In genomic region chr4:70619778-70620177, GRCh38 we compare ENCODE assay signal across 29 cellular contexts. TPM values are rescaled to one million over a fixed set of nuclear protein-coding genes. Genes with fewer than 3 reads are reported as not detected.
"Had no signal": no experiment of that assay in that cellular context is flagged by ENCODE, and none has a peak within 500 bp of the region (broad histone marks: within the 10 kb centered on the region; RNA-seq: fewer than 3 reads in every experiment).

No MANE protein-coding gene starts in this region.

- ATAC-seq: esophagus mucosa, left colon, sciatic nerve had no signal

- H3K36me3 Mint-ChIP-seq: activated naive CD4-positive, alpha-beta T cell treated with anti-CD3 and anti-CD28 coated beads, Interleukin-2, amount 50 U/mL, for 24 hours; mesothelial cell of epicardium; naive B cell had no signal

- H3K9me3 Mint-ChIP-seq: activated naive CD4-positive, alpha-beta T cell treated with anti-CD3 and anti-CD28 coated beads, Interleukin-2, amount 50 U/mL, for 24 hours; endodermal cell; nephron progenitor cell had no signal

- DNase-seq: activated CD4-positive, alpha-beta T cell treated with anti-CD3 and anti-CD28 coated beads, Interleukin-2, amount 50 U/mL, for 1 hour; activated gamma-delta T cell treated with Interleukin-2 at 50 U/mL for 16 hours; adrenal gland; caudate nucleus; cortex of kidney; endodermal cell; foreskin fibroblast; head of caudate nucleus; hippocampal formation; kidney; left colon; naive B cell; nephron progenitor cell; ovary; stimulated activated CD4-positive, alpha-beta T cell treated with anti-CD3 and anti-CD28 coated beads, Interleukin-12 subunit alpha, Interleukin-12 subunit beta, amount 100 ng/mL, for 4 hours; stimulated activated CD4-positive, alpha-beta T cell treated with anti-CD3 and anti-CD28 coated beads, Interleukin-4, amount 100 ng/mL, for 1 hour; stimulated activated naive CD8-positive, alpha-beta T cell treated with anti-CD3 and anti-CD28 coated beads, Interleukin-15, Interleukin-2, amounts not matched to agents 100 U/mL and 50 U/mL, for 24 hours; testis; transverse colon had no signal

- H3K27me3 Mint-ChIP-seq: activated naive CD4-positive, alpha-beta T cell treated with anti-CD3 and anti-CD28 coated beads, Interleukin-2, amount 50 U/mL, for 24 hours; naive B cell; progenitor cell of endocrine pancreas had no signal

- H3K4me1 Mint-ChIP-seq: activated naive CD4-positive, alpha-beta T cell treated with anti-CD3 and anti-CD28 coated beads, Interleukin-2, amount 50 U/mL, for 24 hours; mesothelial cell of epicardium had no signal

- H3K4me3 Mint-ChIP-seq: activated naive CD4-positive, alpha-beta T cell treated with anti-CD3 and anti-CD28 coated beads, Interleukin-2, amount 50 U/mL, for 24 hours; endodermal cell; mesothelial cell of epicardium; naive B cell; nephron progenitor cell had no signal

- H3K27ac Mint-ChIP-seq: activated naive CD4-positive, alpha-beta T cell treated with anti-CD3 and anti-CD28 coated beads, Interleukin-2, amount 50 U/mL, for 24 hours; endodermal cell; mesothelial cell of epicardium; naive B cell; nephron progenitor cell; progenitor cell of endocrine pancreas had no signal

RNA-seq across cellular contexts. Expression of gene ENAM, which starts 8.8 kb away (rescaled TPM):
- total RNA-seq: adrenal gland; chondrocyte; endodermal cell; esophagus mucosa; left colon; mesothelial cell of epicardium; sciatic nerve; T-helper 1 cell treated with Interleukin-12 subunit alpha and Interleukin-12 subunit beta and Interleukin-4 antibody, amounts not matched to agents 30 ng/mL and 1 ng/mL, for 36 hours; transverse colon had no signal

RNA-seq across cellular contexts. Expression of gene AMBN, which starts 27.7 kb away (rescaled TPM):
- total RNA-seq: adrenal gland; astrocyte; chondrocyte; endodermal cell; esophagus mucosa; kidney; left colon; ovary; progenitor cell of endocrine pancreas; renal cortical epithelial cell; sciatic nerve; T-helper 1 cell treated with Interleukin-12 subunit alpha and Interleukin-12 subunit beta and Interleukin-4 antibody, amounts not matched to agents 30 ng/mL and 1 ng/mL, for 36 hours; transverse colon; urinary bladder had no signal

RNA-seq across cellular contexts. Expression of gene JCHAIN, which starts 46.5 kb away (rescaled TPM):
- total RNA-seq: astrocyte; chondrocyte; endodermal cell; progenitor cell of endocrine pancreas; T-helper 1 cell treated with Interleukin-12 subunit alpha and Interleukin-12 subunit beta and Interleukin-4 antibody, amounts not matched to agents 30 ng/mL and 1 ng/mL, for 36 hours had no signal
